ENCODE assay signal across 10 cellular contexts in genomic region chr6:151393410-151393809, GRCh38. TPM values are rescaled to one million over a fixed set of nuclear protein-coding genes. Genes with fewer than 3 reads are reported as not detected.
DNase-seq lines count a peak whose midpoint lies in the region; ATAC-seq and TF ChIP-seq lines count a peak whose summit lies in the region.
"Had no signal": no experiment of that assay in that cellular context is flagged by ENCODE, and none has a peak within 500 bp of the region (broad histone marks: within the 10 kb centered on the region; RNA-seq: fewer than 3 reads in every experiment).

No MANE protein-coding gene starts in this region.

- no peaks in the 10 kb centered on the region for H3K36me3 ChIP-seq in cardiac muscle cell

- intact Hi-C loops in right cardiac atrium (cut with DNase I), result loop anchor here in 1 of 4 donors (10.0 kb wide), 1 partner anchor 61 kb away; the partner anchor contains the start of gene RMND1

- CTCF ChIA-PET in WTC11 (lab: Charles Lee), result interaction anchor here (1.1 kb wide), 1 partner anchor 13 kb away, joined by 3 read pairs; no protein-coding TSS in a partner anchor

- peaks cover 32% of the 10 kb centered on the region for H3K36me3 Mint-ChIP-seq in WTC11

- ATAC-seq in right cardiac atrium (no peak), WTC11 (no peak)
- no peak for ATAC-seq in stimulated activated naive CD8-positive, alpha-beta T cell treated with anti-CD3 and anti-CD28 coated beads, Interleukin-15, amount 100 ng/mL, for 72 hours
- ATAC-seq: activated CD4-positive, CD25-positive, alpha-beta regulatory T cell treated with anti-CD3 and anti-CD28 coated beads, Interleukin-2, amount 50 U/mL, for 24 hours had no signal

- H3K27ac ChIP-seq in cardiac muscle cell, result peak overlapping the region; percentile 98
- H3K27ac ChIP-seq in right cardiac atrium (ENCODE audit: low read length), result no peak overlapping the region

- H3K4me1 ChIP-seq in cardiac muscle cell (ENCODE audit: low read depth), result peaks cover 21% of the 10 kb centered on the region
- H3K4me1 ChIP-seq in right cardiac atrium (ENCODE audit: control insufficient read depth, insufficient read depth, low read length), result peaks cover 3% of the 10 kb centered on the region

- no peaks in the 10 kb centered on the region for H3K9me3 Mint-ChIP-seq in WTC11
- H3K9me3 Mint-ChIP-seq in stimulated activated naive CD8-positive, alpha-beta T cell treated with anti-CD3 and anti-CD28 coated beads, Interleukin-15, amount 100 ng/mL, for 72 hours, result no peaks in the 10 kb centered on the region

- TF ChIP-seq CTCF in cardiac muscle cell (IDR thresholded peaks at IDR 0.05; ENCODE audit: low read depth, low read length) (no peak), WTC11 (IDR thresholded peaks at IDR 0.05) (no peak), fibroblast of the aortic adventitia (IDR thresholded peaks at IDR 0.05; ENCODE audit: insufficient read depth, low read length) (no peak)

- H3K4me3 Mint-ChIP-seq in WTC11, result peak overlapping the region; percentile 93
- peak overlapping the region; percentile 92 to 98 for H3K4me3 Mint-ChIP-seq in stimulated activated naive CD8-positive, alpha-beta T cell treated with anti-CD3 and anti-CD28 coated beads, Interleukin-15, amount 100 ng/mL, for 72 hours

- H3K27ac Mint-ChIP-seq in WTC11, result peak overlapping the region; percentile 99
- H3K27ac Mint-ChIP-seq in stimulated activated naive CD8-positive, alpha-beta T cell treated with anti-CD3 and anti-CD28 coated beads, Interleukin-15, amount 100 ng/mL, for 72 hours, result no peak overlapping the region

- no peak overlapping the region for H3K4me3 ChIP-seq in cardiac muscle cell
- H3K4me3 ChIP-seq in right cardiac atrium (ENCODE audit: low read length), result no peak overlapping the region
- H3K4me3 ChIP-seq in fibroblast of the aortic adventitia (ENCODE audit: low read depth, low read length), result peak overlapping the region; percentile 19

- 44% methylated on average over 4 of the region's 4 CpGs for WGBS in right cardiac atrium

- H3K27me3 ChIP-seq in cardiac muscle cell (no peaks in the 10 kb centered on the region), right cardiac atrium (ENCODE audit: control insufficient read depth, insufficient read depth) (no peaks in the 10 kb centered on the region)

- H3K9me3 ChIP-seq in cardiac muscle cell (ENCODE audit: low read depth) (no peaks in the 10 kb centered on the region), right cardiac atrium (ENCODE audit: control insufficient read depth, low read length) (no peaks in the 10 kb centered on the region)

- no peak for DNase-seq in cardiac muscle cell (ENCODE audit: low read depth in 1 of 2, low spot score in 1 of 2)
- DNase-seq in right cardiac atrium, result no peak
- DNase-seq in WTC11 (ENCODE audit: low spot score), result no peak
- DNase-seq in fibroblast of the aortic adventitia (ENCODE audit: low read depth), result no peak
- no peak for DNase-seq in stimulated activated naive CD8-positive, alpha-beta T cell treated with anti-CD3 and anti-CD28 coated beads, Interleukin-15, amount 100 ng/mL, for 72 hours
- no peak for DNase-seq in NOMO-1 treated with DMSO at 0.1 percent for 48 hours (lab: John Stamatoyannopoulos, UW; ENCODE audit: unreplicated experiment)
- DNase-seq in GM19238 (ENCODE audit: insufficient read length, low spot score), result no peak
- DNase-seq in foreskin melanocyte, result no peak
- DNase-seq: NCI-H1092 treated with DMSO at 0.1 percent for 48 hours had no signal

- POLR2A ChIA-PET in WTC11 (lab: Charles Lee), result interaction anchor here (0.7 kb wide), 1 partner anchor 1981 kb away, joined by 3 read pairs; no protein-coding TSS in a partner anchor

- peaks cover 46% of the 10 kb centered on the region for H3K4me1 Mint-ChIP-seq in WTC11
- H3K4me1 Mint-ChIP-seq in stimulated activated naive CD8-positive, alpha-beta T cell treated with anti-CD3 and anti-CD28 coated beads, Interleukin-15, amount 100 ng/mL, for 72 hours, result peaks cover 63% of the 10 kb centered on the region

- H3K27me3 Mint-ChIP-seq in WTC11 (ENCODE audit: low read depth), result no peaks in the 10 kb centered on the region
- no peaks in the 10 kb centered on the region for H3K27me3 Mint-ChIP-seq in stimulated activated naive CD8-positive, alpha-beta T cell treated with anti-CD3 and anti-CD28 coated beads, Interleukin-15, amount 100 ng/mL, for 72 hours

TF ChIP-seq in WTC11, 78 proteins besides CTCF, POLR2A, EP300 and RAD21:
- no peak for TF ChIP-seq PREB (CRISPR knock-in tag; IDR thresholded peaks at IDR 0.05; ENCODE audit: borderline replicate concordance)
- TF ChIP-seq ZSCAN18 (CRISPR knock-in tag; IDR thresholded peaks at IDR 0.05), result no peak
- TF ChIP-seq NFE2L1 (CRISPR knock-in tag; IDR thresholded peaks at IDR 0.05), result no peak
- no peak for TF ChIP-seq USF1 (CRISPR knock-in tag; IDR thresholded peaks at IDR 0.05)

RNA-seq across cellular contexts. Expression of gene ZBTB2, which starts 2.1 kb away (rescaled TPM):
- total RNA-seq in cardiac muscle cell (7.7 and 9.9 TPM in 2 replicates), right cardiac atrium (1 to 10 TPM; 4.8 to 7.0 (median 6.4) TPM), WTC11 (2021) (14.0 to 14.3 TPM (median 14.3 TPM) in 3 replicates), fibroblast of the aortic adventitia (ENCODE audit: low replicate concordance) (1.4 and 14.0 TPM in 2 replicates)
- polyA plus RNA-seq in cardiac muscle cell (5.6 and 9.6 TPM in 2 replicates), right cardiac atrium (4.6 TPM)

RNA-seq across cellular contexts. Expression of gene RMND1, which starts 58.5 kb away (rescaled TPM):
- total RNA-seq in cardiac muscle cell (12.2 and 17.2 TPM in 2 replicates), right cardiac atrium (10 to 100 TPM; 10.9 to 15.2 (median 11.7) TPM), WTC11 (2021) (18.3 to 23.3 TPM (median 21.0 TPM) in 3 replicates), fibroblast of the aortic adventitia (ENCODE audit: low replicate concordance) (36.4 and 51.3 TPM in 2 replicates)
- polyA plus RNA-seq in cardiac muscle cell (19.3 and 21.4 TPM in 2 replicates), right cardiac atrium (13.0 TPM)
